Comparison of ENCODE assay signal across 15 cellular contexts in genomic region chr18:7958897-7959146, GRCh38.
DNase-seq lines count a peak whose midpoint lies in the region; ATAC-seq and TF ChIP-seq lines count a peak whose summit lies in the region.
"Had no signal": no experiment of that assay in that cellular context is flagged by ENCODE, and none has a peak within 500 bp of the region (broad histone marks: within the 10 kb centered on the region; RNA-seq: fewer than 3 reads in every experiment).

No MANE protein-coding gene starts in this region.

- no peaks in the 10 kb centered on the region for H3K9me3 Mint-ChIP-seq in activated CD8-positive, alpha-beta memory T cell treated with anti-CD3 and anti-CD28 coated beads, Interleukin-2, amount 10 ng/mL, durations not matched to agents 7 days and 5 days (ENCODE audit: low read depth)
- H3K9me3 Mint-ChIP-seq: GM23338 had no signal

- no peak for DNase-seq in activated CD8-positive, alpha-beta memory T cell treated with anti-CD3 and anti-CD28 coated beads, Interleukin-2, amount 10 ng/mL, durations not matched to agents 7 days and 5 days
- DNase-seq in activated CD8-positive, alpha-beta memory T cell treated with anti-CD3 and anti-CD28 coated beads, Interleukin-2, amount 50 U/mL, for 4 hours, result no peak
- DNase-seq in ascending aorta (ENCODE audit: low spot score in 2 of 2) (no peak), NCI-H2081 (lab: John Stamatoyannopoulos, UW) (no peak), HuH-7.5 (ENCODE audit: low spot score) (no peak)
- DNase-seq: body of pancreas; effector CD8-positive, alpha-beta T cell; mucosa of descending colon; NCI-H1694 treated with DMSO at 0.1 percent for 48 hours; psoas muscle; upper lobe of right lung had no signal

- H3K4me2 ChIP-seq in skeletal muscle satellite cell (ENCODE audit: low read length), result peak overlapping the region; percentile 69
- H3K4me2 ChIP-seq: GM23338 had no signal

- peak overlapping the region; percentile 39 for H3K4me3 Mint-ChIP-seq in activated CD8-positive, alpha-beta memory T cell treated with anti-CD3 and anti-CD28 coated beads, Interleukin-2, amount 10 ng/mL, durations not matched to agents 7 days and 5 days
- H3K4me3 Mint-ChIP-seq: GM23338 had no signal

- CTCF ChIA-PET in activated CD8-positive, alpha-beta memory T cell treated with anti-CD3 and anti-CD28 coated beads, Interleukin-2, amount 10 ng/mL, durations not matched to agents 7 days and 5 days (lab: Charles Lee), result no interaction called here

- intact Hi-C loops in ascending aorta (cut with DNase I), result no loop called here

- H3K27me3 Mint-ChIP-seq in activated CD8-positive, alpha-beta memory T cell treated with anti-CD3 and anti-CD28 coated beads, Interleukin-2, amount 10 ng/mL, durations not matched to agents 7 days and 5 days, result no peaks in the 10 kb centered on the region

- no peaks in the 10 kb centered on the region for H3K36me3 ChIP-seq in ascending aorta
- no peaks in the 10 kb centered on the region for H3K36me3 ChIP-seq in skeletal muscle satellite cell (ENCODE audit: insufficient read depth, low read length)

- no peaks in the 10 kb centered on the region for H3K9me3 ChIP-seq in ascending aorta
- no peaks in the 10 kb centered on the region for H3K9me3 ChIP-seq in skeletal muscle satellite cell (replicated peaks; ENCODE audit: low read length)
- H3K9me3 ChIP-seq: body of pancreas, mucosa of descending colon, psoas muscle, upper lobe of right lung had no signal

- no peak for TF ChIP-seq CTCF in ascending aorta (IDR thresholded peaks at IDR 0.05)

- H3K36me3 Mint-ChIP-seq in activated CD8-positive, alpha-beta memory T cell treated with anti-CD3 and anti-CD28 coated beads, Interleukin-2, amount 10 ng/mL, durations not matched to agents 7 days and 5 days, result peaks cover 1% of the 10 kb centered on the region

- H3K27ac ChIP-seq in ascending aorta, result peak overlapping the region in 1 of 2 donors; percentile 39
- H3K27ac ChIP-seq: body of pancreas, psoas muscle, upper lobe of right lung had no signal

- H3K27ac Mint-ChIP-seq in activated CD8-positive, alpha-beta memory T cell treated with anti-CD3 and anti-CD28 coated beads, Interleukin-2, amount 10 ng/mL, durations not matched to agents 7 days and 5 days, result peak overlapping the region; percentile 89
- H3K27ac Mint-ChIP-seq: GM23338 had no signal

- H3K9ac ChIP-seq in skeletal muscle satellite cell (ENCODE audit: low read depth, low read length), result peak overlapping the region; percentile 37

- H3K4me1 Mint-ChIP-seq in activated CD8-positive, alpha-beta memory T cell treated with anti-CD3 and anti-CD28 coated beads, Interleukin-2, amount 10 ng/mL, durations not matched to agents 7 days and 5 days, result peaks cover 19% of the 10 kb centered on the region

- peak; percentile 30 for ATAC-seq in activated CD8-positive, alpha-beta memory T cell treated with anti-CD3 and anti-CD28 coated beads, Interleukin-2, amount 10 ng/mL, durations not matched to agents 7 days and 5 days
- peak; percentile 27 for ATAC-seq in HG03439 (IDR thresholded peaks at IDR 0.05; ENCODE audit: unreplicated experiment)
- ATAC-seq in HG03280 (IDR thresholded peaks at IDR 0.05; ENCODE audit: unreplicated experiment), result no peak
- ATAC-seq: body of pancreas, GM23338, psoas muscle, upper lobe of right lung had no signal

- peaks cover 0 to 3% of the 10 kb centered on the region in 2 donors for H3K4me1 ChIP-seq in ascending aorta
- peaks cover 24% of the 10 kb centered on the region for H3K4me1 ChIP-seq in skeletal muscle satellite cell (ENCODE audit: control insufficient read depth, insufficient read depth, low read length)

- H3K4me3 ChIP-seq in ascending aorta, result peak overlapping the region; percentile 31 to 32
- H3K4me3 ChIP-seq in skeletal muscle satellite cell (ENCODE audit: low read length), result peak overlapping the region; percentile 25
- H3K4me3 ChIP-seq: body of pancreas, GM23338, mucosa of descending colon, psoas muscle, upper lobe of right lung had no signal

- H3K27me3 ChIP-seq in ascending aorta, result no peaks in the 10 kb centered on the region
- no peaks in the 10 kb centered on the region for H3K27me3 ChIP-seq in skeletal muscle satellite cell (ENCODE audit: control insufficient read depth, insufficient read depth, low read length)
- H3K27me3 ChIP-seq: body of pancreas, upper lobe of right lung had no signal
